11 cellular contexts compared by ENCODE assay signal in genomic region chr14:95318399-95318834, GRCh38. TPM values are rescaled to one million over a fixed set of nuclear protein-coding genes. Genes with fewer than 3 reads are reported as not detected.
DNase-seq lines count a peak whose midpoint lies in the region; ATAC-seq and TF ChIP-seq lines count a peak whose summit lies in the region.
"Had no signal": no experiment of that assay in that cellular context is flagged by ENCODE, and none has a peak within 500 bp of the region (broad histone marks: within the 10 kb centered on the region; RNA-seq: fewer than 3 reads in every experiment).

No MANE protein-coding gene starts in this region.

- H3K27me3 ChIP-seq in A673 (replicated peaks; ENCODE audit: insufficient read depth, low read depth, low read length, poor library complexity) = no peaks in the 10 kb centered on the region
- H3K27me3 ChIP-seq in colonic mucosa = no peaks in the 10 kb centered on the region
- H3K27me3 ChIP-seq in mesendoderm (ENCODE audit: insufficient read depth, low read length, poor library complexity) = no peaks in the 10 kb centered on the region

- no peak overlapping the region for H4K8ac ChIP-seq in mesendoderm (ENCODE audit: low read depth, low read length)

- no peak for ATAC-seq in esophagus mucosa

- no peak overlapping the region for H3K23ac ChIP-seq in mesendoderm (ENCODE audit: low read length)

- DNase-seq in A673 (ENCODE audit: low spot score) = no peak
- DNase-seq in colonic mucosa = peak; percentile 57
- no peak for DNase-seq in neural crest cell (ENCODE audit: low read depth, low spot score)
- no peak for DNase-seq in CD1c-positive myeloid dendritic cell (ENCODE audit: extremely low spot score)
- no peak for DNase-seq in mesendoderm
- no peak for DNase-seq in activated CD4-positive, alpha-beta T cell treated with anti-CD3 and anti-CD28 coated beads for 48 hours
- DNase-seq: activated CD4-positive, alpha-beta T cell treated with anti-CD3 and anti-CD28 coated beads for 1 hour; DND-41 had no signal

- peaks cover 9% of the 10 kb centered on the region for H3K4me1 ChIP-seq in A673 (ENCODE audit: insufficient read depth, low read length, poor library complexity, severe bottlenecking)
- peaks cover 11% of the 10 kb centered on the region for H3K4me1 ChIP-seq in colonic mucosa
- H3K4me1 ChIP-seq in mesendoderm (ENCODE audit: control insufficient read depth, low read depth, low read length) = peaks cover 3% of the 10 kb centered on the region

- no CpG with 5 or more reads among the region's 7 CpGs for WGBS in mesendoderm (ENCODE audit: extremely low coverage, insufficient coverage, low lambda C conversion rate)

- H2BK5ac ChIP-seq in mesendoderm (ENCODE audit: low read length) = no peak overlapping the region

- intact Hi-C loops in A673 (cut with micrococcal nuclease; ENCODE audit: unreplicated experiment) = no loop called here
- intact Hi-C loops in colonic mucosa (cut with DNase I) = no loop called here

- H3K9ac ChIP-seq in colonic mucosa (ENCODE audit: low read depth in 2 of 2, low read length in 2 of 2) = peak overlapping the region; percentile 27 to 90
- H3K9ac ChIP-seq in mesendoderm (ENCODE audit: low read length) = no peak overlapping the region

- peaks cover 1% of the 10 kb centered on the region for H3K36me3 Mint-ChIP-seq in IgD-negative memory B cell
- H3K36me3 Mint-ChIP-seq in neural crest cell (ENCODE audit: low read depth) = peaks cover 2% of the 10 kb centered on the region

- peaks cover 26 to 36% (median 33%) of the 10 kb centered on the region in 3 donors for H3K4me1 Mint-ChIP-seq in IgD-negative memory B cell
- H3K4me1 Mint-ChIP-seq in neural crest cell = peaks cover 46% of the 10 kb centered on the region

- no peak overlapping the region for H3K56ac ChIP-seq in mesendoderm (ENCODE audit: low read length)

- H3K4ac ChIP-seq in mesendoderm (ENCODE audit: low read depth, low read length) = no peak overlapping the region

- H3K27ac Mint-ChIP-seq in IgD-negative memory B cell (peak overlapping the region in 2 of 3 donors; percentile 78 to 86), neural crest cell (ENCODE audit: unreplicated experiment) (no peak overlapping the region)

- H2BK120ac ChIP-seq in mesendoderm (ENCODE audit: low read depth, low read length) = no peak overlapping the region

- H3K4me2 ChIP-seq in mesendoderm (ENCODE audit: low read length) = no peak overlapping the region

- H3K36me3 ChIP-seq in A673 (ENCODE audit: insufficient read depth, low read length, poor library complexity, severe bottlenecking) = no peaks in the 10 kb centered on the region
- H3K36me3 ChIP-seq in colonic mucosa = no peaks in the 10 kb centered on the region
- no peaks in the 10 kb centered on the region for H3K36me3 ChIP-seq in mesendoderm (ENCODE audit: control insufficient read depth, insufficient read depth, low read length)

- H3K27me3 Mint-ChIP-seq in IgD-negative memory B cell (no peaks in the 10 kb centered on the region), neural crest cell (ENCODE audit: low read depth) (peaks cover 11% of the 10 kb centered on the region)

- BruUV-seq in A673 (replicated peaks; lab: Mats Ljungman, UMichigan) = no TSS peak

- H3K79me1 ChIP-seq in mesendoderm (ENCODE audit: low read length) = no peaks in the 10 kb centered on the region

- no peak overlapping the region for H4K5ac ChIP-seq in mesendoderm (ENCODE audit: low read length)

- no peak overlapping the region for H2AK5ac ChIP-seq in mesendoderm (ENCODE audit: low read length)

- H3K27ac ChIP-seq in A673 (ENCODE audit: low read depth, low read length, poor library complexity, severe bottlenecking) (no peak overlapping the region), colonic mucosa (peak overlapping the region; percentile 76), mesendoderm (ENCODE audit: low read depth, low read length) (no peak overlapping the region)
- H3K27ac ChIP-seq: HL-60 had no signal

- H3K79me2 ChIP-seq in mesendoderm (ENCODE audit: control insufficient read depth, insufficient read depth, low read length) = no peaks in the 10 kb centered on the region

- no peak for TF ChIP-seq CTCF in A673 (conservative IDR thresholded peaks at IDR 0.05; ENCODE audit: low read depth, low read length)
- no peak for TF ChIP-seq CTCF in colonic mucosa (IDR thresholded peaks at IDR 0.05)
- TF ChIP-seq CTCF in neural crest cell (conservative IDR thresholded peaks at IDR 0.05) = no peak

- no peak overlapping the region for H3K18ac ChIP-seq in mesendoderm (ENCODE audit: low read length)

- H3K4me3 Mint-ChIP-seq in IgD-negative memory B cell = peak overlapping the region; percentile 85 to 96 (median 92)
- H3K4me3 Mint-ChIP-seq in neural crest cell = peak overlapping the region; percentile 87

- H3K9me3 Mint-ChIP-seq in IgD-negative memory B cell = no peaks in the 10 kb centered on the region
- H3K9me3 Mint-ChIP-seq in neural crest cell = no peaks in the 10 kb centered on the region

- no peak overlapping the region for H2BK15ac ChIP-seq in mesendoderm (replicated peaks; ENCODE audit: low read depth)

- POLR2A ChIA-PET in A673 (lab: Charles Lee; ENCODE audit: low non-redundant PET) = no interaction called here

- H3K4me3 ChIP-seq in A673 (ENCODE audit: low read depth, low read length, poor library complexity, severe bottlenecking) = peak overlapping the region; percentile 71
- H3K4me3 ChIP-seq in colonic mucosa = peak overlapping the region; percentile 95
- H3K4me3 ChIP-seq in mesendoderm (ENCODE audit: low read length) = no peak overlapping the region

- H3K9me3 ChIP-seq in A673 (ENCODE audit: low read depth, low read length, poor library complexity, severe bottlenecking) = no peaks in the 10 kb centered on the region
- H3K9me3 ChIP-seq in colonic mucosa = no peaks in the 10 kb centered on the region

- CTCF ChIA-PET in A673 (lab: Charles Lee) = no interaction called here

RNA-seq across cellular contexts. Expression of gene CLMN, which starts 1.3 kb away (rescaled TPM):
- total RNA-seq in A673 (2021) (8.6 and 12.2 TPM in 2 replicates), colonic mucosa (100 to 1,000 TPM; 105 to 131 TPM), neural crest cell (7.7 and 8.9 TPM in 2 replicates), esophagus mucosa (9.6 TPM)
- polyA plus RNA-seq in IgD-negative memory B cell = 8.2 TPM
- 3.1 TPM for polyA plus RNA-seq in mesendoderm (2013, experiment 1 of 2)
- 2.5 TPM for polyA plus RNA-seq in mesendoderm (2013, experiment 2 of 2)
